8 cellular contexts compared by ENCODE assay signal in genomic region chr1:207848234-207848633, GRCh38.
DNase-seq lines count a peak whose midpoint lies in the region; ATAC-seq and TF ChIP-seq lines count a peak whose summit lies in the region.

No MANE protein-coding gene starts in this region.

- H3K36me3 Mint-ChIP-seq in activated CD4-positive, alpha-beta T cell treated with anti-CD3 and anti-CD28 coated beads, Interleukin-2, amount 10 ng/mL, durations not matched to agents 24 days and 14 days (ENCODE audit: low read depth), result peaks cover 47% of the 10 kb centered on the region
- H3K36me3 Mint-ChIP-seq in activated naive CD8-positive, alpha-beta T cell treated with anti-CD3 and anti-CD28 coated beads for 36 hours, result peaks cover 38% of the 10 kb centered on the region

- intact Hi-C loops in activated CD4-positive, alpha-beta T cell treated with anti-CD3 and anti-CD28 coated beads, Interleukin-2, amount 10 ng/mL, durations not matched to agents 24 days and 14 days (cut with micrococcal nuclease), result loop anchor here (1.0 kb wide), 3 partner anchors 13 to 22 kb away; no protein-coding TSS in a partner anchor

- ATAC-seq in thoracic aorta (ENCODE audit: insufficient number of reproducible peaks, low FRiP score, low read depth) (no peak), GM19328 (IDR thresholded peaks at IDR 0.05; ENCODE audit: unreplicated experiment) (no peak)

- no peaks in the 10 kb centered on the region for H3K9me3 ChIP-seq in thoracic aorta

- H3K4me3 Mint-ChIP-seq in activated CD4-positive, alpha-beta T cell treated with anti-CD3 and anti-CD28 coated beads, Interleukin-2, amount 10 ng/mL, durations not matched to agents 24 days and 14 days, result peak overlapping the region; percentile 57
- peak overlapping the region; percentile 8 for H3K4me3 Mint-ChIP-seq in activated naive CD8-positive, alpha-beta T cell treated with anti-CD3 and anti-CD28 coated beads for 36 hours

- no peaks in the 10 kb centered on the region for H3K9me3 Mint-ChIP-seq in activated CD4-positive, alpha-beta T cell treated with anti-CD3 and anti-CD28 coated beads, Interleukin-2, amount 10 ng/mL, durations not matched to agents 24 days and 14 days
- H3K9me3 Mint-ChIP-seq in activated naive CD8-positive, alpha-beta T cell treated with anti-CD3 and anti-CD28 coated beads for 36 hours, result no peaks in the 10 kb centered on the region

- peak overlapping the region; percentile 36 to 72 for H3K27ac ChIP-seq in thoracic aorta

- H3K4me3 ChIP-seq in kidney epithelial cell (ENCODE audit: low read depth, low read length) (no peak overlapping the region), thoracic aorta (no peak overlapping the region)

- no peaks in the 10 kb centered on the region for H3K27me3 Mint-ChIP-seq in activated CD4-positive, alpha-beta T cell treated with anti-CD3 and anti-CD28 coated beads, Interleukin-2, amount 10 ng/mL, durations not matched to agents 24 days and 14 days
- H3K27me3 Mint-ChIP-seq in activated naive CD8-positive, alpha-beta T cell treated with anti-CD3 and anti-CD28 coated beads for 36 hours, result no peaks in the 10 kb centered on the region

- no peaks in the 10 kb centered on the region for H3K36me3 ChIP-seq in kidney epithelial cell (ENCODE audit: control insufficient read depth, insufficient read depth, low read length)
- no peaks in the 10 kb centered on the region for H3K36me3 ChIP-seq in thoracic aorta

- H3K4me1 ChIP-seq in thoracic aorta (ENCODE audit: control insufficient read depth in 1 of 2, low read depth in 2 of 2), result peaks cover 44 to 82% of the 10 kb centered on the region in 2 donors

- no peaks in the 10 kb centered on the region for H3K27me3 ChIP-seq in kidney epithelial cell (ENCODE audit: control insufficient read depth, insufficient read depth, low read length)
- H3K27me3 ChIP-seq in thoracic aorta (replicated peaks; ENCODE audit: insufficient read depth), result no peaks in the 10 kb centered on the region

- H3K27ac Mint-ChIP-seq in activated CD4-positive, alpha-beta T cell treated with anti-CD3 and anti-CD28 coated beads, Interleukin-2, amount 10 ng/mL, durations not matched to agents 24 days and 14 days, result peak overlapping the region; percentile 51
- H3K27ac Mint-ChIP-seq in activated naive CD8-positive, alpha-beta T cell treated with anti-CD3 and anti-CD28 coated beads for 36 hours, result peak overlapping the region; percentile 79

- H3K4me1 Mint-ChIP-seq in activated CD4-positive, alpha-beta T cell treated with anti-CD3 and anti-CD28 coated beads, Interleukin-2, amount 10 ng/mL, durations not matched to agents 24 days and 14 days, result peaks cover 53% of the 10 kb centered on the region
- peaks cover 58% of the 10 kb centered on the region for H3K4me1 Mint-ChIP-seq in activated naive CD8-positive, alpha-beta T cell treated with anti-CD3 and anti-CD28 coated beads for 36 hours

- peak; percentile 78 for DNase-seq in activated CD4-positive, alpha-beta T cell treated with anti-CD3 and anti-CD28 coated beads, Interleukin-2, amount 10 ng/mL, durations not matched to agents 24 days and 14 days
- DNase-seq in activated CD4-positive, alpha-beta T cell treated with anti-CD3 and anti-CD28 coated beads for 4 hours, result no peak
- DNase-seq in MV-4-11 (lab: John Stamatoyannopoulos, UW) (peak; percentile 88), kidney epithelial cell (ENCODE audit: low read depth) (peak; percentile 43), thoracic aorta (ENCODE audit: low spot score) (no peak), globus pallidus (ENCODE audit: low spot score) (no peak)
- DNase-seq in activated naive CD8-positive, alpha-beta T cell treated with anti-CD3 and anti-CD28 coated beads for 36 hours, result peak; percentile 52

- TF ChIP-seq CTCF in kidney epithelial cell (IDR thresholded peaks at IDR 0.05; ENCODE audit: insufficient read depth, low read length, poor library complexity, severe bottlenecking) (no peak), thoracic aorta (IDR thresholded peaks at IDR 0.05) (no peak)

Comparison
In these comparisons a context has a peak if more than half of its experiments do, and no peak if none do; other contexts are left out.
1. DNase-seq: peak in activated CD4-positive, alpha-beta T cell treated with anti-CD3 and anti-CD28 coated beads, Interleukin-2, amount 10 ng/mL, durations not matched to agents 24 days and 14 days (single experiment), MV-4-11 (single experiment), activated naive CD8-positive, alpha-beta T cell treated with anti-CD3 and anti-CD28 coated beads for 36 hours (single experiment) and kidney epithelial cell (single experiment); none in activated CD4-positive, alpha-beta T cell treated with anti-CD3 and anti-CD28 coated beads for 4 hours (0 of 2), thoracic aorta (single experiment) and globus pallidus (single experiment).